ENCODE assay signal across 23 cellular contexts in the genomic region with DNA sequence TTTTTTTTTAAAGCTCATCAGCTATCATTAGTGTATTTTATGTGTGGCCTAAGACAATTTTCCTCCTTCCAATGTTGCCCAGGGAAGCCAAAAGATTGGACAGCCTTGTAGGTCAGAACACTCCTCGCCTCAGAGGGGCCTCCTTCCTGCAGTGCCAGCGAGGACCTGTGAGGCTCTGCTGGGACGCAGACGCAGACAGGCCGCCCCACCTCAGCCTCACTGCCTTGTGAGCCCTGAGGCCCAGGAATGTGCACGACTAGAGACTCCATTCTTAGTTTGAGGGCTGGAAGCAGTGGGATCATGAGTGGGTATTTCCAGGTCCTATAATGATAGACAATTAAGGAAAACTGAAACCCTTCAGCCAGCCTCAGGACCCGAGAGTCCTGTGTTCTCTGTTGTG.
"Had no signal": no experiment of that assay in that cellular context is flagged by ENCODE, and none has a peak within 500 bp of the region (broad histone marks: within the 10 kb centered on the region; RNA-seq: fewer than 3 reads in every experiment).

No MANE protein-coding gene starts in this region.

- H3K36me3 Mint-ChIP-seq: activated CD8-positive, alpha-beta memory T cell treated with anti-CD3 and anti-CD28 coated beads, Interleukin-2, amount 10 ng/mL, durations not matched to agents 7 days and 5 days had no signal

- H3K27me3 ChIP-seq: brain microvascular endothelial cell, esophagus squamous epithelium, gastrocnemius medialis, tibial nerve had no signal

- H3K9me3 Mint-ChIP-seq: activated CD4-positive, alpha-beta T cell treated with anti-CD3 and anti-CD28 coated beads, Interleukin-2, amount 10 ng/mL, durations not matched to agents 7 days and 5 days; activated CD8-positive, alpha-beta T cell treated with anti-CD3 and anti-CD28 coated beads for 36 hours; activated naive CD4-positive, alpha-beta T cell treated with anti-CD3 and anti-CD28 coated beads, Interleukin-2, amount 10 ng/mL, durations not matched to agents 7 days and 5 days; activated naive CD8-positive, alpha-beta T cell treated with anti-CD3 and anti-CD28 coated beads, Interleukin-2, amount 50 U/mL, for 24 hours; memory B cell had no signal

- H3K27ac ChIP-seq: brain microvascular endothelial cell, esophagus squamous epithelium, gastrocnemius medialis, psoas muscle, skin epidermis had no signal

- H3K4me1 ChIP-seq: psoas muscle had no signal

- H3K36me3 ChIP-seq: brain microvascular endothelial cell, esophagus squamous epithelium, gastrocnemius medialis, tibial nerve had no signal

- H3K9me3 ChIP-seq: esophagus squamous epithelium, gastrocnemius medialis, psoas muscle, tibial nerve had no signal

- H3K4me3 Mint-ChIP-seq: activated CD4-positive, alpha-beta T cell treated with anti-CD3 and anti-CD28 coated beads, Interleukin-2, amount 10 ng/mL, durations not matched to agents 7 days and 5 days; activated CD8-positive, alpha-beta memory T cell treated with anti-CD3 and anti-CD28 coated beads, Interleukin-2, amount 10 ng/mL, durations not matched to agents 7 days and 5 days; activated CD8-positive, alpha-beta T cell treated with anti-CD3 and anti-CD28 coated beads for 36 hours; activated naive CD4-positive, alpha-beta T cell treated with anti-CD3 and anti-CD28 coated beads, Interleukin-2, amount 10 ng/mL, durations not matched to agents 7 days and 5 days; activated naive CD8-positive, alpha-beta T cell treated with anti-CD3 and anti-CD28 coated beads, Interleukin-2, amount 50 U/mL, for 24 hours; memory B cell; stimulated activated naive CD8-positive, alpha-beta T cell treated with anti-CD3 and anti-CD28 coated beads, Interleukin-15, amount 100 ng/mL, for 72 hours had no signal

- H3K27ac Mint-ChIP-seq: activated CD4-positive, alpha-beta T cell treated with anti-CD3 and anti-CD28 coated beads, Interleukin-2, amount 10 ng/mL, durations not matched to agents 7 days and 5 days; activated CD8-positive, alpha-beta memory T cell treated with anti-CD3 and anti-CD28 coated beads, Interleukin-2, amount 10 ng/mL, durations not matched to agents 7 days and 5 days; activated CD8-positive, alpha-beta T cell treated with anti-CD3 and anti-CD28 coated beads for 36 hours; activated naive CD4-positive, alpha-beta T cell treated with anti-CD3 and anti-CD28 coated beads, Interleukin-2, amount 10 ng/mL, durations not matched to agents 7 days and 5 days; activated naive CD8-positive, alpha-beta T cell treated with anti-CD3 and anti-CD28 coated beads, Interleukin-2, amount 50 U/mL, for 24 hours; memory B cell; stimulated activated naive CD8-positive, alpha-beta T cell treated with anti-CD3 and anti-CD28 coated beads, Interleukin-15, amount 100 ng/mL, for 72 hours had no signal

- H3K4me3 ChIP-seq: esophagus squamous epithelium, gastrocnemius medialis, psoas muscle, skin epidermis, tibial nerve had no signal

- DNase-seq: activated CD4-positive, alpha-beta T cell treated with anti-CD3 and anti-CD28 coated beads, Interleukin-2, amount 10 ng/mL, durations not matched to agents 7 days and 5 days; activated CD8-positive, alpha-beta memory T cell treated with anti-CD3 and anti-CD28 coated beads, Interleukin-2, amount 10 ng/mL, durations not matched to agents 7 days and 5 days; activated CD8-positive, alpha-beta T cell treated with anti-CD3 and anti-CD28 coated beads for 36 hours; activated effector memory CD4-positive, alpha-beta T cell treated with anti-CD3 and anti-CD28 coated beads, Interleukin-2, amount 50 U/mL, for 16 hours; activated naive CD4-positive, alpha-beta T cell treated with anti-CD3 and anti-CD28 coated beads, Interleukin-2, amount 10 ng/mL, durations not matched to agents 7 days and 5 days; activated naive CD8-positive, alpha-beta T cell treated with anti-CD3 and anti-CD28 coated beads, Interleukin-2, amount 50 U/mL, for 24 hours; activated T-cell treated with anti-CD3 and anti-CD28 coated beads for 4 hours; anterior cingulate cortex; brain microvascular endothelial cell; caudate nucleus; dermis blood vessel endothelial cell; effector memory CD4-positive, alpha-beta T cell; esophagus squamous epithelium; gastrocnemius medialis; hippocampal formation; left colon; psoas muscle; stimulated activated CD4-positive, alpha-beta T cell treated with anti-CD3 and anti-CD28 coated beads, Interleukin-1b, Interleukin-23, amount 100 ng/mL, for 48 hours; stimulated activated naive CD8-positive, alpha-beta T cell treated with anti-CD3 and anti-CD28 coated beads, Interleukin-15, amount 100 ng/mL, for 72 hours had no signal

- H3K4me1 Mint-ChIP-seq: activated CD4-positive, alpha-beta T cell treated with anti-CD3 and anti-CD28 coated beads, Interleukin-2, amount 10 ng/mL, durations not matched to agents 7 days and 5 days; activated CD8-positive, alpha-beta memory T cell treated with anti-CD3 and anti-CD28 coated beads, Interleukin-2, amount 10 ng/mL, durations not matched to agents 7 days and 5 days; activated naive CD4-positive, alpha-beta T cell treated with anti-CD3 and anti-CD28 coated beads, Interleukin-2, amount 10 ng/mL, durations not matched to agents 7 days and 5 days; activated naive CD8-positive, alpha-beta T cell treated with anti-CD3 and anti-CD28 coated beads, Interleukin-2, amount 50 U/mL, for 24 hours; stimulated activated naive CD8-positive, alpha-beta T cell treated with anti-CD3 and anti-CD28 coated beads, Interleukin-15, amount 100 ng/mL, for 72 hours had no signal

- H3K27me3 Mint-ChIP-seq: activated CD4-positive, alpha-beta T cell treated with anti-CD3 and anti-CD28 coated beads, Interleukin-2, amount 10 ng/mL, durations not matched to agents 7 days and 5 days; activated CD8-positive, alpha-beta memory T cell treated with anti-CD3 and anti-CD28 coated beads, Interleukin-2, amount 10 ng/mL, durations not matched to agents 7 days and 5 days; activated CD8-positive, alpha-beta T cell treated with anti-CD3 and anti-CD28 coated beads for 36 hours; activated naive CD4-positive, alpha-beta T cell treated with anti-CD3 and anti-CD28 coated beads, Interleukin-2, amount 10 ng/mL, durations not matched to agents 7 days and 5 days; activated naive CD8-positive, alpha-beta T cell treated with anti-CD3 and anti-CD28 coated beads, Interleukin-2, amount 50 U/mL, for 24 hours; memory B cell; stimulated activated naive CD8-positive, alpha-beta T cell treated with anti-CD3 and anti-CD28 coated beads, Interleukin-15, amount 100 ng/mL, for 72 hours had no signal

- ATAC-seq: activated CD4-positive, CD25-positive, alpha-beta regulatory T cell treated with anti-CD3 and anti-CD28 coated beads, Interleukin-2, amount 50 U/mL, for 24 hours; activated CD8-positive, alpha-beta memory T cell treated with anti-CD3 and anti-CD28 coated beads, Interleukin-2, amount 10 ng/mL, durations not matched to agents 7 days and 5 days; activated CD8-positive, alpha-beta T cell treated with anti-CD3 and anti-CD28 coated beads for 36 hours; activated naive CD8-positive, alpha-beta T cell treated with anti-CD3 and anti-CD28 coated beads, Interleukin-2, amount 50 U/mL, for 24 hours; gastrocnemius medialis; left colon; psoas muscle; stimulated activated naive CD8-positive, alpha-beta T cell treated with anti-CD3 and anti-CD28 coated beads, Interleukin-15, amount 100 ng/mL, for 72 hours had no signal
